In the genomic region with DNA sequence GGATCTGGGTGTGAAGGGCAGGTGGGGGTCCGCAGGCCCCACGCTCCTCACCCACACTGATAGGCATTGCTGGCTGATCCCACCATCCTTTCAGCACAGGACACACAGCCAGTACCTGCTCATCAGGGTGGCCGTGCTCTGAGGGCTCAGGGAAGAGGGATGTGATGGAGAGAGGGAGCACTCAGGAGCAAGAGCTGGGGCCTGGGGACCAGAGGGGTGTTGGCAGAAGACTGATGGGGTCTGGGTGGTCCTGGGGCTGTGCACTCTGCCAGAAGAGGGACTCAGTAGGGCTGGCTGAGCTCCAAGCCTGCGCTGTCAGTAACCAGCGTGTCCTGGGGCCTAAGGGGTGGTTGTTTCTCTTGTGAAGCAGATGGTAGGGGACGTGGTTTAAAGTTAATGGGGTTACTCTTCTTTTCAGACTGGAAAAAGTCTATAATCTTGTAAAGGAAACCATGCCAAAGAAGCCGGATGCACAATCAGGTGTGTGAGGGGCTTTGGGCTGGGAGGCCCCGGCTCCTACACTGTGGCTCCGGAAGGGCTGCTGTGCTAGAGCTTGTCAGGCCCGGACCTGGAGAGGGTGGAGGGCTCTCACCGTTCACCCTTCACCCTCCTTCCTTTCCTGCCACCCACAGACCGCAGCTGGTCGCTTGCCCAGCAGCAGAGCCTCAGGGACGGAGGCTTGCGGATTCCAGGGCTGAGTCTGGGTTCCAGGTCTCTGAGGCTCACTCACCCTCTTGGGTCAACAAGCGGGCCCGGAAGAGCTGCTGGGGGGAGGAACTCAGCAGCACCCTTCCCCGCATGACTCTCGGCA, we compare ENCODE assay signal across 1 cellular context.
TF ChIP-seq lines count a peak whose summit lies in the region.

No MANE protein-coding gene starts in this region.

TF ChIP-seq in IMR-90, 13 proteins besides CTCF, POLR2A, EP300 and RAD21:
- TF ChIP-seq MAFK (IDR thresholded peaks at IDR 0.05; ENCODE audit: low read depth, low read length) (no peak), CHD1 (IDR thresholded peaks at IDR 0.05; ENCODE audit: low read depth, low read length) (no peak), BHLHE40 (IDR thresholded peaks at IDR 0.05; ENCODE audit: low read depth, low read length) (no peak), FOS (IDR thresholded peaks at IDR 0.05; ENCODE audit: low read depth, low read length) (no peak), NFE2L2 (IDR thresholded peaks at IDR 0.05; ENCODE audit: low read depth, low read length) (no peak), MXI1 (IDR thresholded peaks at IDR 0.05; ENCODE audit: borderline replicate concordance, low read depth, low read length) (no peak), CEBPB (IDR thresholded peaks at IDR 0.05; ENCODE audit: low read depth, low read length) (no peak), MAZ (IDR thresholded peaks at IDR 0.05; ENCODE audit: borderline replicate concordance, low read depth, low read length) (no peak), RCOR1 (IDR thresholded peaks at IDR 0.05; ENCODE audit: insufficient replicate concordance, low read length) (no peak), RFX5 (IDR thresholded peaks at IDR 0.05; ENCODE audit: low read depth, low read length) (no peak), SMC3 (IDR thresholded peaks at IDR 0.05; ENCODE audit: low read depth, low read length) (no peak)
- TF ChIP-seq, protein P1, sequence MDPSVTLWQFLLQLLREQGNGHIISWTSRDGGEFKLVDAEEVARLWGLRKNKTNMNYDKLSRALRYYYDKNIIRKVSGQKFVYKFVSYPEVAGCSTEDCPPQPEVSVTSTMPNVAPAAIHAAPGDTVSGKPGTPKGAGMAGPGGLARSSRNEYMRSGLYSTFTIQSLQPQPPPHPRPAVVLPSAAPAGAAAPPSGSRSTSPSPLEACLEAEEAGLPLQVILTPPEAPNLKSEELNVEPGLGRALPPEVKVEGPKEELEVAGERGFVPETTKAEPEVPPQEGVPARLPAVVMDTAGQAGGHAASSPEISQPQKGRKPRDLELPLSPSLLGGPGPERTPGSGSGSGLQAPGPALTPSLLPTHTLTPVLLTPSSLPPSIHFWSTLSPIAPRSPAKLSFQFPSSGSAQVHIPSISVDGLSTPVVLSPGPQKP (IDR thresholded peaks at IDR 0.05; ENCODE audit: borderline replicate concordance, low read depth, low read length) = no peak
- TF ChIP-seq, protein P2, sequence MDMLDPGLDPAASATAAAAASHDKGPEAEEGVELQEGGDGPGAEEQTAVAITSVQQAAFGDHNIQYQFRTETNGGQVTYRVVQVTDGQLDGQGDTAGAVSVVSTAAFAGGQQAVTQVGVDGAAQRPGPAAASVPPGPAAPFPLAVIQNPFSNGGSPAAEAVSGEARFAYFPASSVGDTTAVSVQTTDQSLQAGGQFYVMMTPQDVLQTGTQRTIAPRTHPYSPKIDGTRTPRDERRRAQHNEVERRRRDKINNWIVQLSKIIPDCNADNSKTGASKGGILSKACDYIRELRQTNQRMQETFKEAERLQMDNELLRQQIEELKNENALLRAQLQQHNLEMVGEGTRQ (IDR thresholded peaks at IDR 0.05; ENCODE audit: low read depth, low read length) = no peak
